In the genomic region with DNA sequence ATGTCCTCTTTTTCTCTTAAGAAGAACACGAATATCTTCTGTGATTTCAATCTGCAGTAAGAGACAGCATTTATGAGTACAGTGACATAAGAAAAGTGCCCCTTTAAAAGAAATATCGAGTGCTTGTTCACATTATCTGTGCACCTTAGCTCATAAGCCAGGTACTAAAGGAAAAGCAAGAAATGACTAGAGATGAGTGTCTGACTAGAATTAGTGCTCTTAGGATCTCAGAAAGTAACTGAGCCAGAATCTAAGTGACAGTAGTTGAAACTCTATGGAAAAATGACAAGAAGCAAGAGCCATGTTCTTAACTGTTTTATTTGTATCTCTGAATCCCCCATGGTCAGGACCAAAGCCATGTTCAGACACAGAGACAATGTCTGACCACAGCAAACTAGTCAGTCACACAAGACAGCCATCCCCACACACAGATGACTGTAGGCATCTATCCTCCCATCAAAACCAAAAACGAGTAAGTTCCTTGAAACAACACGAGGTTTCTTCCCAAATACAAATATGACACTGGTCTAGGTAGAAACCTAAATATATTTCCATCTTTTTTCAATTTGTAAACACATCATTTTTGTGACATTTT, we compare ENCODE assay signal across 19 cellular contexts. TPM values are rescaled to one million over a fixed set of nuclear protein-coding genes. Genes with fewer than 3 reads are reported as not detected.
DNase-seq lines count a peak whose midpoint lies in the region; ATAC-seq and TF ChIP-seq lines count a peak whose summit lies in the region.
"Had no signal": no experiment of that assay in that cellular context is flagged by ENCODE, and none has a peak within 500 bp of the region (broad histone marks: within the 10 kb centered on the region; RNA-seq: fewer than 3 reads in every experiment).

No MANE protein-coding gene starts in this region.

- H3K36me3 Mint-ChIP-seq in activated CD4-positive, alpha-beta T cell treated with anti-CD3 and anti-CD28 coated beads, Interleukin-2, amount 10 ng/mL, durations not matched to agents 24 days and 14 days (ENCODE audit: low read depth), result peaks cover 7% of the 10 kb centered on the region
- H3K36me3 Mint-ChIP-seq in nephron progenitor cell (ENCODE audit: low read depth), result peaks cover 48% of the 10 kb centered on the region

- H3K27me3 ChIP-seq in OCI-LY3 (ENCODE audit: low read depth, low read length) (no peaks in the 10 kb centered on the region), mammary epithelial cell (ENCODE audit: insufficient read depth, low read length) (peaks cover 3% of the 10 kb centered on the region)
- H3K27me3 ChIP-seq: BE2C, SJSA1 had no signal

- H3K4me3 Mint-ChIP-seq in activated CD4-positive, alpha-beta T cell treated with anti-CD3 and anti-CD28 coated beads, Interleukin-2, amount 10 ng/mL, durations not matched to agents 24 days and 14 days, result no peak overlapping the region
- no peak overlapping the region for H3K4me3 Mint-ChIP-seq in nephron progenitor cell
- H3K4me3 Mint-ChIP-seq: CD4-positive, alpha-beta T cell had no signal

- dilution Hi-C loops in mammary epithelial cell (cut with HindIII; ENCODE audit: low sequenced_read_pairs), result no loop called here

- H3K4me3 ChIP-seq in OCI-LY3 (ENCODE audit: low read length) (peak overlapping the region; percentile 33), mammary epithelial cell (replicated peaks in 1 of 3; ENCODE audit: insufficient read depth in 1 of 3, low read depth in 2 of 3, low read length in 3 of 3) (no peak overlapping the region)
- H3K4me3 ChIP-seq: SJSA1 had no signal

- CTCF ChIA-PET in mammary epithelial cell (lab: Charles Lee; ENCODE audit: low non-redundant PET), result no interaction called here

- peak overlapping the region; percentile 64 for H3K4me2 ChIP-seq in OCI-LY3 (ENCODE audit: low read length)
- H3K4me2 ChIP-seq in mammary epithelial cell (ENCODE audit: insufficient read depth, low read depth, low read length), result no peak overlapping the region

- in situ Hi-C loops in mammary epithelial cell (cut with MboI; ENCODE audit: low sequenced_read_pairs in 2 of 2), result no loop called here

- no peaks in the 10 kb centered on the region for H3K27me3 Mint-ChIP-seq in activated CD4-positive, alpha-beta T cell treated with anti-CD3 and anti-CD28 coated beads, Interleukin-2, amount 10 ng/mL, durations not matched to agents 24 days and 14 days
- no peaks in the 10 kb centered on the region for H3K27me3 Mint-ChIP-seq in nephron progenitor cell (ENCODE audit: low read depth, poor library complexity)
- H3K27me3 Mint-ChIP-seq: CD4-positive, alpha-beta T cell had no signal

- ATAC-seq in GM18502 (IDR thresholded peaks at IDR 0.05; ENCODE audit: poor library complexity, unreplicated experiment), result peak; percentile 59

- no peaks in the 10 kb centered on the region for H3K9me3 Mint-ChIP-seq in activated CD4-positive, alpha-beta T cell treated with anti-CD3 and anti-CD28 coated beads, Interleukin-2, amount 10 ng/mL, durations not matched to agents 24 days and 14 days
- peaks cover 4% of the 10 kb centered on the region for H3K9me3 Mint-ChIP-seq in nephron progenitor cell
- H3K9me3 Mint-ChIP-seq: CD4-positive, alpha-beta T cell had no signal

- TF ChIP-seq CTCF in OCI-LY3 (IDR thresholded peaks at IDR 0.05; ENCODE audit: low read depth, low read length) (no peak), nephron progenitor cell (IDR thresholded peaks at IDR 0.05) (no peak), mammary epithelial cell (conservative IDR thresholded peaks at IDR 0.05 in 1 of 2, IDR thresholded peaks at IDR 0.05 in 1 of 2; ENCODE audit: extremely low read depth in 1 of 2, insufficient read depth in 1 of 2, low read depth in 1 of 2, low read length in 2 of 2) (no peak)

- WGBS in mammary epithelial cell (ENCODE audit: low coverage, missing lambda C conversion rate), result 57% methylated on average over 4 of the region's 4 CpGs

- peaks cover 25% of the 10 kb centered on the region for H3K4me1 ChIP-seq in OCI-LY3 (ENCODE audit: low read length)
- H3K4me1 ChIP-seq in mammary epithelial cell (ENCODE audit: insufficient read depth, low read length), result no peaks in the 10 kb centered on the region
- H3K4me1 ChIP-seq: BE2C, SJSA1 had no signal

- H3K36me3 ChIP-seq in OCI-LY3 (replicated peaks; ENCODE audit: low read depth, low read length) (peaks cover 4% of the 10 kb centered on the region), mammary epithelial cell (ENCODE audit: insufficient read depth, low read length) (peaks cover 2% of the 10 kb centered on the region)
- H3K36me3 ChIP-seq: BE2C, SJSA1 had no signal

- peaks cover 20% of the 10 kb centered on the region for H3K4me1 Mint-ChIP-seq in activated CD4-positive, alpha-beta T cell treated with anti-CD3 and anti-CD28 coated beads, Interleukin-2, amount 10 ng/mL, durations not matched to agents 24 days and 14 days
- H3K4me1 Mint-ChIP-seq in nephron progenitor cell, result peaks cover 29% of the 10 kb centered on the region

- H3K9me3 ChIP-seq in OCI-LY3 (ENCODE audit: insufficient read depth, low read length), result no peaks in the 10 kb centered on the region
- no peaks in the 10 kb centered on the region for H3K9me3 ChIP-seq in mammary epithelial cell (replicated peaks; ENCODE audit: insufficient read depth, low read length)
- H3K9me3 ChIP-seq: BE2C, SJSA1 had no signal

- H3K79me2 ChIP-seq in OCI-LY3 (ENCODE audit: low read length) (peaks cover 47% of the 10 kb centered on the region), mammary epithelial cell (ENCODE audit: insufficient read depth, low read length) (peaks cover 89% of the 10 kb centered on the region)

- no TSS peak for BruUV-seq in mammary epithelial cell (replicated peaks; lab: Mats Ljungman, UMichigan)

- DNase-seq in activated CD4-positive, alpha-beta T cell treated with anti-CD3 and anti-CD28 coated beads, Interleukin-2, amount 10 ng/mL, durations not matched to agents 24 days and 14 days, result no peak
- DNase-seq in activated CD4-positive, alpha-beta T cell treated with anti-CD3 and anti-CD28 coated beads for 48 hours, result no peak
- DNase-seq in nephron progenitor cell (no peak), HK-2 (ENCODE audit: unreplicated experiment) (no peak), mammary epithelial cell (no peak), amniotic stem cell (lab: John Stamatoyannopoulos, UW) (no peak)
- DNase-seq: 8988T; BE2C; CD4-positive, alpha-beta T cell; EL; GOT3; NCI-H1048; NCI-H146; NCI-H2081; NCI-H510A; NCI-H774 had no signal

- no peak overlapping the region for H2AFZ ChIP-seq in OCI-LY3 (ENCODE audit: low read depth, low read length)
- H2AFZ ChIP-seq in mammary epithelial cell (ENCODE audit: low read depth, low read length), result no peak overlapping the region

- intact Hi-C loops in activated CD4-positive, alpha-beta T cell treated with anti-CD3 and anti-CD28 coated beads, Interleukin-2, amount 10 ng/mL, durations not matched to agents 24 days and 14 days (cut with micrococcal nuclease), result no loop called here
- intact Hi-C loops in mammary epithelial cell (cut with micrococcal nuclease), result no loop called here

- peaks cover 72% of the 10 kb centered on the region for H4K20me1 ChIP-seq in OCI-LY3 (ENCODE audit: insufficient read depth, low read length)
- H4K20me1 ChIP-seq in mammary epithelial cell (ENCODE audit: insufficient read depth, low read length), result peaks cover 2% of the 10 kb centered on the region

- H3K27ac Mint-ChIP-seq in activated CD4-positive, alpha-beta T cell treated with anti-CD3 and anti-CD28 coated beads, Interleukin-2, amount 10 ng/mL, durations not matched to agents 24 days and 14 days, result peak overlapping the region; percentile 56
- peak overlapping the region; percentile 69 for H3K27ac Mint-ChIP-seq in nephron progenitor cell
- H3K27ac Mint-ChIP-seq: CD4-positive, alpha-beta T cell had no signal

- H3K27ac ChIP-seq in OCI-LY3 (ENCODE audit: low read length) (peak overlapping the region; percentile 17; the same call in 1 of the 2 replicates), mammary epithelial cell (ENCODE audit: insufficient read depth, low read depth, low read length) (no peak overlapping the region)
- H3K27ac ChIP-seq: SJSA1 had no signal

- H3K9ac ChIP-seq in OCI-LY3 (ENCODE audit: low read length), result no peak overlapping the region
- H3K9ac ChIP-seq in mammary epithelial cell (ENCODE audit: insufficient read depth, low read length), result no peak overlapping the region

RNA-seq across cellular contexts. Expression of a gene that starts 36.8 kb away (rescaled TPM):
- 75.9 and 87.5 TPM in 2 replicates for total RNA-seq in activated CD4-positive, alpha-beta T cell treated with anti-CD3 and anti-CD28 coated beads, Interleukin-2, amount 10 ng/mL, durations not matched to agents 24 days and 14 days
- total RNA-seq in mammary epithelial cell, result 100 to 1,000 TPM in 1 of 2 donors, 10 to 100 TPM in 1; 99.5 to 146 TPM
- 37.5 TPM for polyA plus RNA-seq in mammary epithelial cell
- polyA minus RNA-seq in mammary epithelial cell, result 190 TPM
